Comparison of ENCODE assay signal across 23 cellular contexts in the genomic region with DNA sequence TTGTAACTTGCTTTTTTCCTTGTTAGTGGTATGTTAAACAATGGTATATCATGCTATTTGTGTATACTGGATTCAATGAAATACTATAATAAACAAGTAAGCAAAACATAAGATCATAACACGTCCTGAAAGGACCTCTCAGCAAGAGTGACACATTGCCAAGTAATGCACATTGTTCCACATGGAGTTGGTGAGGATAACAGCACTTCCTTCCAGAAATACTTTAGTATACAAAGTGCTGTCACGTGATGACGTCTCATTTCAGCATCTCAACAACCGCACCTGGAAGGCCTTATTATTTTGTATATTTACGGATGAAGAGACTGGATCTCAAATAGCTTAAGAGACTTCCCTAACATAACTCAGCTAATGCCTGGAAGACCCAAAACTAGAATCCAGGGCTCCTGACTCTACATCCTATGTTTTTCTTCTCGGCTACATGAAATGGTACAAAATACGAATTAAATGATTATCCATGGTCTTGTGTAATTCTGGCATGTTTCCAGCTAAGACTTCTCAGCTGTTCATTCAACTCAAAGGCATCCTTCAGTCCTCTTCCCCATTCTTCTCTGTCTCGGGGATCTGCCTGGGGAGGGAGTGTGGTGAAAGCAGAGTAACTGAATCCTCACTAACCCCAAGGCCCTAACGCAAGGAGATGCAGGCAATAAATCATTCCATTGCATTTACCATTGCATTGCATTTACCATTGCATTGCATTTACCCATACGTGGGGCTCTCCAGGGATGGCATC.
A peak's percentile ranks its signal among the peaks of the same experiment; 100 is the strongest.
DNase-seq lines count a peak whose midpoint lies in the region; ATAC-seq, FAIRE-seq and TF ChIP-seq lines count a peak whose summit lies in the region.
"Had no signal": no experiment of that assay in that cellular context is flagged by ENCODE, and none has a peak within 500 bp of the region (broad histone marks: within the 10 kb centered on the region; RNA-seq: fewer than 3 reads in every experiment).

No MANE protein-coding gene starts in this region.

- POLR2A ChIA-PET in A549 (lab: Yijun Ruan, JAX) (no interaction called here), GM10248 (lab: Yijun Ruan, JAX) (no interaction called here)
- POLR2A ChIA-PET in activated CD8-positive, alpha-beta T cell treated with anti-CD3 and anti-CD28 coated beads for 36 hours (lab: Charles Lee): no interaction called here

- H3K4me1 Mint-ChIP-seq in activated CD8-positive, alpha-beta T cell treated with anti-CD3 and anti-CD28 coated beads for 36 hours (ENCODE audit: low read depth): peaks cover 16% of the 10 kb centered on the region

- no peak overlapping the region for H3K27ac Mint-ChIP-seq in activated CD8-positive, alpha-beta T cell treated with anti-CD3 and anti-CD28 coated beads for 36 hours
- H3K27ac Mint-ChIP-seq: activated naive CD4-positive, alpha-beta T cell treated with anti-CD3 and anti-CD28 coated beads, Interleukin-2, amount 50 U/mL, for 72 hours; activated T-cell treated with anti-CD3 and anti-CD28 coated beads, Interleukin-2, amount 50 U/mL, for 24 hours; natural killer cell treated with Interleukin-12 subunit alpha and Interleukin-12 subunit beta and Interleukin-15 and Interleukin-18, amount 100 ng/mL, for 72 hours; stimulated activated naive B cell treated with anti-CD40 and anti-IgM and Interleukin-4, amounts not matched to agents 10 μg/mL and 1 μg/mL and 100 μg/mL, for 72 hours had no signal

- no peak for TF ChIP-seq EP300 in A549 (IDR thresholded peaks at IDR 0.05)

- H3K4me2 ChIP-seq in A549: no peak overlapping the region

- no peak overlapping the region for H3K27ac ChIP-seq in A549
- H3K27ac ChIP-seq: cardiac muscle cell, tibial nerve had no signal

- H3K27me3 ChIP-seq in bronchial epithelial cell (ENCODE audit: control insufficient read depth, insufficient read depth, low read length): no peaks in the 10 kb centered on the region
- H3K27me3 ChIP-seq: cardiac muscle cell, tibial nerve had no signal

- no peak for ATAC-seq in A549
- no peak for ATAC-seq in activated CD8-positive, alpha-beta T cell treated with anti-CD3 and anti-CD28 coated beads for 36 hours
- no peak for ATAC-seq in HG03469 (IDR thresholded peaks at IDR 0.05; ENCODE audit: unreplicated experiment)
- ATAC-seq: activated naive CD4-positive, alpha-beta T cell treated with anti-CD3 and anti-CD28 coated beads, Interleukin-2, amount 50 U/mL, for 72 hours; natural killer cell treated with Interleukin-12 subunit alpha and Interleukin-12 subunit beta and Interleukin-15 and Interleukin-18, amount 100 ng/mL, for 72 hours; stimulated activated naive B cell treated with anti-CD40 and anti-IgM and Interleukin-4, amounts not matched to agents 10 μg/mL and 1 μg/mL and 100 μg/mL, for 72 hours had no signal

- DNase-seq in A549 (ENCODE audit: low read depth in 1 of 2, low spot score in 1 of 2): no peak
- peak; percentile 91 for DNase-seq in MV-4-11 (lab: John Stamatoyannopoulos, UW)
- DNase-seq in bronchial epithelial cell (ENCODE audit: low read depth): peak; percentile 64
- peak; percentile 47 for DNase-seq in glomerular endothelial cell (ENCODE audit: extremely low read depth, low read depth, low spot score)
- no peak for DNase-seq in NCI-H2029 (lab: John Stamatoyannopoulos, UW)
- DNase-seq in activated CD8-positive, alpha-beta T cell treated with anti-CD3 and anti-CD28 coated beads for 36 hours: no peak
- no peak for DNase-seq in GM10248 (ENCODE audit: extremely low spot score)
- DNase-seq: activated CD4-positive, alpha-beta T cell treated with anti-CD3 and anti-CD28 coated beads, Interleukin-2, amount 50 U/mL, for 4 hours; activated T-cell treated with anti-CD3 and anti-CD28 coated beads, Interleukin-2, amount 50 U/mL, for 24 hours; KG1; NCI-H1436 treated with DMSO at 0.1 percent for 48 hours; NCI-H510A treated with DMSO at 0.1 percent for 48 hours; OCI-M1; stimulated activated CD4-positive, alpha-beta T cell treated with anti-CD3 and anti-CD28 coated beads, Interleukin-12 subunit alpha, Interleukin-12 subunit beta, amount 100 ng/mL, for 4 hours; stimulated activated naive B cell treated with anti-CD40 and anti-IgM and Interleukin-4, amounts not matched to agents 10 μg/mL and 1 μg/mL and 100 μg/mL, for 72 hours had no signal

- FAIRE-seq in A549 (lab: Jason Lieb, UNC): peak; percentile 39
- no peak for FAIRE-seq in bronchial epithelial cell (lab: Jason Lieb, UNC)
- FAIRE-seq: A204.1, TTC549 had no signal

- TF ChIP-seq RAD21 in A549 (conservative IDR thresholded peaks at IDR 0.05 in 1 of 2, IDR thresholded peaks at IDR 0.05 in 1 of 2): no peak

- peaks cover 6% of the 10 kb centered on the region for H3K9me3 Mint-ChIP-seq in activated CD8-positive, alpha-beta T cell treated with anti-CD3 and anti-CD28 coated beads for 36 hours

- TF ChIP-seq CTCF in A549 (IDR thresholded peaks at IDR 0.05) (no peak), bronchial epithelial cell (IDR thresholded peaks at IDR 0.05; ENCODE audit: insufficient read depth, low read length, severe bottlenecking) (no peak), GM10248 (IDR thresholded peaks at IDR 0.05; ENCODE audit: control extremely low read depth, extremely low read depth, low read depth, missing control alignments) (no peak)
- TF ChIP-seq CTCF in activated CD8-positive, alpha-beta T cell treated with anti-CD3 and anti-CD28 coated beads for 36 hours (IDR thresholded peaks at IDR 0.05): no peak

- 69% methylated on average over 10 of the region's 10 CpGs for WGBS in A549 (ENCODE audit: missing lambda C conversion rate)

- intact Hi-C loops in activated CD8-positive, alpha-beta T cell treated with anti-CD3 and anti-CD28 coated beads for 36 hours (cut with micrococcal nuclease): no loop called here

- no peak overlapping the region for H3K4me3 Mint-ChIP-seq in activated CD8-positive, alpha-beta T cell treated with anti-CD3 and anti-CD28 coated beads for 36 hours
- H3K4me3 Mint-ChIP-seq: activated T-cell treated with anti-CD3 and anti-CD28 coated beads, Interleukin-2, amount 50 U/mL, for 24 hours; natural killer cell treated with Interleukin-12 subunit alpha and Interleukin-12 subunit beta and Interleukin-15 and Interleukin-18, amount 100 ng/mL, for 72 hours; stimulated activated naive B cell treated with anti-CD40 and anti-IgM and Interleukin-4, amounts not matched to agents 10 μg/mL and 1 μg/mL and 100 μg/mL, for 72 hours had no signal

- H3K36me3 ChIP-seq in bronchial epithelial cell (ENCODE audit: control insufficient read depth, insufficient read depth, low read length): no peaks in the 10 kb centered on the region
- H3K36me3 ChIP-seq: cardiac muscle cell, tibial nerve had no signal

- H3K4me1 ChIP-seq in A549: peaks cover 3% of the 10 kb centered on the region; the same call in 1 of the 3 replicates

- no peak for TF ChIP-seq POLR2A in A549 (IDR thresholded peaks at IDR 0.05; ENCODE audit: low read length)

- H3K9me3 ChIP-seq in A549: no peaks in the 10 kb centered on the region; the same call in 2 of the 3 replicates

- H3K4me3 ChIP-seq in A549: no peak overlapping the region
- no peak overlapping the region for H3K4me3 ChIP-seq in bronchial epithelial cell (ENCODE audit: low read depth, low read length)
- H3K4me3 ChIP-seq: cardiac muscle cell, lung, tibial nerve had no signal

- CTCF ChIA-PET in A549 (lab: Yijun Ruan, JAX): no interaction called here
- CTCF ChIA-PET in activated CD8-positive, alpha-beta T cell treated with anti-CD3 and anti-CD28 coated beads for 36 hours (lab: Charles Lee): interaction anchor here (0.6 kb wide), 1 partner anchor 9 kb away, joined by 3 read pairs; no protein-coding TSS in a partner anchor
- CTCF ChIA-PET in GM10248 (lab: Yijun Ruan, JAX): interaction anchor here (1.1 to 1.3 kb wide), 2 partner anchors 10 to 18 kb away, joined by 3 read pairs; no protein-coding TSS in a partner anchor

- peaks cover 9% of the 10 kb centered on the region for H3K36me3 Mint-ChIP-seq in activated CD8-positive, alpha-beta T cell treated with anti-CD3 and anti-CD28 coated beads for 36 hours (ENCODE audit: low read depth)
- H3K36me3 Mint-ChIP-seq: natural killer cell treated with Interleukin-12 subunit alpha and Interleukin-12 subunit beta and Interleukin-15 and Interleukin-18, amount 100 ng/mL, for 72 hours had no signal

- no peaks in the 10 kb centered on the region for H3K27me3 Mint-ChIP-seq in activated CD8-positive, alpha-beta T cell treated with anti-CD3 and anti-CD28 coated beads for 36 hours
- H3K27me3 Mint-ChIP-seq: activated T-cell treated with anti-CD3 and anti-CD28 coated beads, Interleukin-2, amount 50 U/mL, for 24 hours had no signal

TF ChIP-seq in A549, 52 proteins besides CTCF, POLR2A, EP300 and RAD21:
- TF ChIP-seq, protein P1, sequence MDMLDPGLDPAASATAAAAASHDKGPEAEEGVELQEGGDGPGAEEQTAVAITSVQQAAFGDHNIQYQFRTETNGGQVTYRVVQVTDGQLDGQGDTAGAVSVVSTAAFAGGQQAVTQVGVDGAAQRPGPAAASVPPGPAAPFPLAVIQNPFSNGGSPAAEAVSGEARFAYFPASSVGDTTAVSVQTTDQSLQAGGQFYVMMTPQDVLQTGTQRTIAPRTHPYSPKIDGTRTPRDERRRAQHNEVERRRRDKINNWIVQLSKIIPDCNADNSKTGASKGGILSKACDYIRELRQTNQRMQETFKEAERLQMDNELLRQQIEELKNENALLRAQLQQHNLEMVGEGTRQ (IDR thresholded peaks at IDR 0.05): peak; percentile 52
- no peak for TF ChIP-seq ZNF302 (CRISPR knock-in tag; IDR thresholded peaks at IDR 0.05)
TF ChIP-seq in A549: peak in this region for 1.

Comparison
In these comparisons a context has a peak if more than half of its experiments do, and no peak if none do; other contexts are left out.
1. DNase-seq: peak in MV-4-11 (single experiment), bronchial epithelial cell (single experiment) and glomerular endothelial cell (single experiment); none in A549 (0 of 2), NCI-H2029 (single experiment), activated CD8-positive, alpha-beta T cell treated with anti-CD3 and anti-CD28 coated beads for 36 hours (single experiment) and GM10248 (single experiment).